In the genomic region with DNA sequence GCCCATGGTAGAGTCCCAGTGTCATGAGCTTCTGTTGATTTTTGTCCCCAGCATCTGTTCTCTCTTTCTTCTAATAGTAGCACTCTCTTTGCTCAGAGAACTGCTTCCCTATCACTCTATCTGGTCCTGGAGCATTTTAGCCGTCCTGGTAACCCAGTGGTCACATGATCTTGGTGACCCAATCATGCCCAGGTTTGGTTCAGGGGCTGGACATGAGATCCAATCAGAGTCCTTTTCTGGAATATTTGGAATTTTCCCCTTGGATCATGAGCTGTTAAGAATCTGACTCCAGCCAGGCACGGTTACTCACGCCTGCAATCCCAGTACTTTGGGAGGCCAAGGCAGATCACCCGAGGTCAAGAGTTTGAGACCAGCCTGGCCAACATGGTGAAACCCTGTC, we compare ENCODE assay signal across 29 cellular contexts.
"Had no signal": no experiment of that assay in that cellular context is flagged by ENCODE, and none has a peak within 500 bp of the region (broad histone marks: within the 10 kb centered on the region; RNA-seq: fewer than 3 reads in every experiment).

No MANE protein-coding gene starts in this region.

- H3K27ac Mint-ChIP-seq: activated CD4-positive, alpha-beta memory T cell treated with anti-CD3 and anti-CD28 coated beads, Interleukin-2, amount 10 ng/mL, durations not matched to agents 7 days and 5 days; activated CD8-positive, alpha-beta memory T cell treated with anti-CD3 and anti-CD28 coated beads, Interleukin-2, amount 10 ng/mL, durations not matched to agents 7 days and 5 days; activated naive CD4-positive, alpha-beta T cell treated with anti-CD3 and anti-CD28 coated beads, Interleukin-2, amount 50 U/mL, for 24 hours; activated naive CD8-positive, alpha-beta T cell treated with anti-CD3 and anti-CD28 coated beads, Interleukin-2, amount 10 ng/mL, durations not matched to agents 7 days and 5 days; activated T-helper 2 cell treated with anti-CD3 and anti-CD28 coated beads, Interferon-gamma antibody, Interleukin-2, Interleukin-4, amounts not matched to agents 10 μg/mL and 5 μg/mL and 100 μg/mL, durations not matched to agents 14 hours and 24 hours and 36 hours had no signal

- H2AFZ ChIP-seq: PC-9 had no signal

- H3K9me3 ChIP-seq: body of pancreas, breast epithelium, MG63 had no signal

- H3K27ac ChIP-seq: body of pancreas, PC-9, SJCRH30, SK-N-MC had no signal

- H3K36me3 Mint-ChIP-seq: activated CD8-positive, alpha-beta memory T cell treated with anti-CD3 and anti-CD28 coated beads, Interleukin-2, amount 10 ng/mL, durations not matched to agents 7 days and 5 days; activated naive CD4-positive, alpha-beta T cell treated with anti-CD3 and anti-CD28 coated beads, Interleukin-2, amount 50 U/mL, for 24 hours; activated naive CD8-positive, alpha-beta T cell treated with anti-CD3 and anti-CD28 coated beads, Interleukin-2, amount 10 ng/mL, durations not matched to agents 7 days and 5 days had no signal

- H3K4me1 ChIP-seq: breast epithelium had no signal

- H3K4me3 ChIP-seq: body of pancreas, breast epithelium, MG63, PC-9, SJCRH30, SK-N-MC had no signal

- H3K27me3 Mint-ChIP-seq: activated CD4-positive, alpha-beta memory T cell treated with anti-CD3 and anti-CD28 coated beads, Interleukin-2, amount 10 ng/mL, durations not matched to agents 7 days and 5 days; activated CD8-positive, alpha-beta memory T cell treated with anti-CD3 and anti-CD28 coated beads, Interleukin-2, amount 10 ng/mL, durations not matched to agents 7 days and 5 days; activated naive CD4-positive, alpha-beta T cell treated with anti-CD3 and anti-CD28 coated beads, Interleukin-2, amount 50 U/mL, for 24 hours had no signal

- ATAC-seq: activated CD4-positive, CD25-positive, alpha-beta regulatory T cell treated with anti-CD3 and anti-CD28 coated beads, Interleukin-2, amount 50 U/mL, for 24 hours; activated CD8-positive, alpha-beta memory T cell treated with anti-CD3 and anti-CD28 coated beads, Interleukin-2, amount 10 ng/mL, durations not matched to agents 7 days and 5 days; body of pancreas had no signal

- DNase-seq: activated CD4-positive, alpha-beta memory T cell treated with anti-CD3 and anti-CD28 coated beads, Interleukin-2, amount 10 ng/mL, durations not matched to agents 7 days and 5 days; activated CD4-positive, alpha-beta T cell treated with anti-CD3 and anti-CD28 coated beads for 48 hours; activated CD8-positive, alpha-beta memory T cell treated with anti-CD3 and anti-CD28 coated beads for 24 hours; activated CD8-positive, alpha-beta memory T cell treated with anti-CD3 and anti-CD28 coated beads, Interleukin-2, amount 10 ng/mL, durations not matched to agents 7 days and 5 days; activated gamma-delta T cell; activated naive CD4-positive, alpha-beta T cell treated with Interleukin-2 at 50 U/mL for 16 hours; activated naive CD8-positive, alpha-beta T cell treated with anti-CD3 and anti-CD28 coated beads, Interleukin-2, amount 10 ng/mL, durations not matched to agents 7 days and 5 days; activated T-cell treated with anti-CD3 and anti-CD28 coated beads, Interleukin-2, amount 50 U/mL, for 1 hour; amygdala; body of pancreas; MG63; NCI-H1092; NCI-H1436 treated with DMSO at 0.1 percent for 48 hours; NCI-H1694 treated with DMSO at 0.1 percent for 48 hours; NCI-H2029; NCI-H345; NCI-H524 treated with DMSO at 0.1 percent for 48 hours; NK-92 treated with Interleukin-12 subunit alpha and Interleukin-12 subunit beta, amount 100 ng/mL, for 24 hours; PC-9; Right ventricle myocardium superior; SJCRH30; T1000 had no signal

- H3K4me2 ChIP-seq: PC-9 had no signal

- H3K27me3 ChIP-seq: body of pancreas, breast epithelium, MG63 had no signal

- FAIRE-seq: astrocyte, TTC549 had no signal

- H3K4me1 Mint-ChIP-seq: activated CD4-positive, alpha-beta memory T cell treated with anti-CD3 and anti-CD28 coated beads, Interleukin-2, amount 10 ng/mL, durations not matched to agents 7 days and 5 days; activated CD8-positive, alpha-beta memory T cell treated with anti-CD3 and anti-CD28 coated beads, Interleukin-2, amount 10 ng/mL, durations not matched to agents 7 days and 5 days; activated naive CD4-positive, alpha-beta T cell treated with anti-CD3 and anti-CD28 coated beads, Interleukin-2, amount 50 U/mL, for 24 hours had no signal

- H3K4me3 Mint-ChIP-seq: activated CD4-positive, alpha-beta memory T cell treated with anti-CD3 and anti-CD28 coated beads, Interleukin-2, amount 10 ng/mL, durations not matched to agents 7 days and 5 days; activated CD8-positive, alpha-beta memory T cell treated with anti-CD3 and anti-CD28 coated beads, Interleukin-2, amount 10 ng/mL, durations not matched to agents 7 days and 5 days; activated naive CD4-positive, alpha-beta T cell treated with anti-CD3 and anti-CD28 coated beads, Interleukin-2, amount 50 U/mL, for 24 hours; activated naive CD8-positive, alpha-beta T cell treated with anti-CD3 and anti-CD28 coated beads, Interleukin-2, amount 10 ng/mL, durations not matched to agents 7 days and 5 days had no signal

- H3K9me3 Mint-ChIP-seq: activated CD4-positive, alpha-beta memory T cell treated with anti-CD3 and anti-CD28 coated beads, Interleukin-2, amount 10 ng/mL, durations not matched to agents 7 days and 5 days; activated naive CD4-positive, alpha-beta T cell treated with anti-CD3 and anti-CD28 coated beads, Interleukin-2, amount 50 U/mL, for 24 hours; activated naive CD8-positive, alpha-beta T cell treated with anti-CD3 and anti-CD28 coated beads, Interleukin-2, amount 10 ng/mL, durations not matched to agents 7 days and 5 days; activated T-helper 2 cell treated with anti-CD3 and anti-CD28 coated beads, Interferon-gamma antibody, Interleukin-2, Interleukin-4, amounts not matched to agents 10 μg/mL and 5 μg/mL and 100 μg/mL, durations not matched to agents 14 hours and 24 hours and 36 hours had no signal

- H3K36me3 ChIP-seq: breast epithelium, SJCRH30 had no signal
